In genomic region chr6:131949909-131950766, GRCh38 we compare ENCODE assay signal across 8 cellular contexts. TPM values are rescaled to one million over a fixed set of nuclear protein-coding genes. Genes with fewer than 3 reads are reported as not detected.
DNase-seq lines count a peak whose midpoint lies in the region; ATAC-seq, FAIRE-seq and TF ChIP-seq lines count a peak whose summit lies in the region.

No MANE protein-coding gene starts in this region.

- peak overlapping the region; percentile 99 for H3K4me3 Mint-ChIP-seq in HFFc6

- peaks cover 52% of the 10 kb centered on the region for H3K4me1 ChIP-seq in iPS-20b (ENCODE audit: insufficient read depth, low read length)

- intact Hi-C loops in sciatic nerve (cut with DNase I): no loop called here

- peak; percentile 57 for FAIRE-seq in RCC 7860 (lab: Jason Lieb, UNC)

- H3K36me3 Mint-ChIP-seq in HFFc6 (ENCODE audit: low read depth): peaks cover 44% of the 10 kb centered on the region

- H3K36me3 ChIP-seq in iPS-20b (ENCODE audit: insufficient read depth, low read depth, low read length): peaks cover 40% of the 10 kb centered on the region

- H3K9me3 Mint-ChIP-seq in HFFc6: peaks cover 28% of the 10 kb centered on the region

- no peaks in the 10 kb centered on the region; the same call in 1 of the 2 replicates for H3K27me3 ChIP-seq in iPS-20b (ENCODE audit: insufficient read depth, low read length)

- H3K9me3 ChIP-seq in iPS-20b (ENCODE audit: insufficient read depth, low read depth, low read length): no peaks in the 10 kb centered on the region

- peak overlapping the region; percentile 97 for H3K27ac Mint-ChIP-seq in HFFc6

- ATAC-seq in sciatic nerve (peak; percentile 79), HG02852 (IDR thresholded peaks at IDR 0.05; ENCODE audit: unreplicated experiment) (no peak), HG03135 (IDR thresholded peaks at IDR 0.05; ENCODE audit: unreplicated experiment) (no peak)

- H3K4me3 ChIP-seq in cardiac fibroblast (replicated peaks in 1 of 2; ENCODE audit: low read depth in 2 of 2, low read length in 2 of 2) (peak overlapping the region; percentile 74 to 82), iPS-20b (ENCODE audit: low read length) (peak overlapping the region; percentile 94)

- peak overlapping the region; percentile 83; the same call in 1 of the 2 replicates for H3K9ac ChIP-seq in iPS-20b (ENCODE audit: low read depth, low read length)

- peaks cover 80% of the 10 kb centered on the region for H3K4me1 Mint-ChIP-seq in HFFc6 (ENCODE audit: low read depth)

- peak; percentile 22 for DNase-seq in DMS114 treated with DMSO at 0.1 percent for 48 hours (lab: John Stamatoyannopoulos, UW; ENCODE audit: unreplicated experiment)
- DNase-seq in HFFc6: peak; percentile 96
- peak; percentile 82 for DNase-seq in RCC 7860 (ENCODE audit: low spot score)
- DNase-seq in cardiac fibroblast (ENCODE audit: low read depth in 2 of 2): peak; percentile 95 to 96
- peak; percentile 85 for DNase-seq in sciatic nerve (ENCODE audit: low spot score)

- peaks cover 57% of the 10 kb centered on the region for H3K27me3 Mint-ChIP-seq in HFFc6 (ENCODE audit: insufficient read depth)

- H3K27ac ChIP-seq in iPS-20b (ENCODE audit: low read length): no peak overlapping the region

- TF ChIP-seq CTCF in HFFc6 (IDR thresholded peaks at IDR 0.05): peak; percentile 76
- TF ChIP-seq CTCF in cardiac fibroblast (IDR thresholded peaks at IDR 0.05; ENCODE audit: low read depth, low read length): peak; percentile 43

RNA-seq across cellular contexts. Expression of gene CCN2, which starts 1.0 kb away (rescaled TPM):
- total RNA-seq in HFFc6 (2021; fragmentation: NEBNext Ultra II Directional; extraction: Animal tissue kit (Norgen Biotek cat#: 25700)): 100 to 1,000 TPM; 493 to 923 (median 550) TPM
- 176 TPM for total RNA-seq in sciatic nerve

Comparison
In these comparisons a context has a peak if more than half of its experiments do, and no peak if none do; other contexts are left out.
1. DNase-seq: peak in every context shown above with its lines; median percentile 96 in HFFc6; 96 in cardiac fibroblast; 85 in sciatic nerve; 82 in RCC 7860; 22 in DMS114 treated with DMSO at 0.1 percent for 48 hours.